Comparison of ENCODE assay signal across 9 cellular contexts in genomic region chr2:219713110-219713509, GRCh38.
DNase-seq lines count a peak whose midpoint lies in the region; ATAC-seq, FAIRE-seq and TF ChIP-seq lines count a peak whose summit lies in the region.
"Had no signal": no experiment of that assay in that cellular context is flagged by ENCODE, and none has a peak within 500 bp of the region (broad histone marks: within the 10 kb centered on the region; RNA-seq: fewer than 3 reads in every experiment).

No MANE protein-coding gene starts in this region.

- no peak for TF ChIP-seq CTCF in keratinocyte (optimal IDR thresholded peaks at IDR 0.05 in 1 of 3, IDR thresholded peaks at IDR 0.05 in 1 of 3, conservative IDR thresholded peaks at IDR 0.05 in 1 of 3; ENCODE audit: extremely low read depth in 1 of 3, insufficient read depth in 2 of 3, low read length in 3 of 3)
- no peak for TF ChIP-seq CTCF in GM20000 (IDR thresholded peaks at IDR 0.05; ENCODE audit: extremely low read depth, missing control alignments)

- H3K79me2 ChIP-seq in keratinocyte (ENCODE audit: control insufficient read depth, insufficient read depth, low read length): no peaks in the 10 kb centered on the region

- H3K27ac ChIP-seq in keratinocyte (ENCODE audit: control insufficient read depth, insufficient read depth, low read length): no peak overlapping the region
- H3K27ac ChIP-seq in effector memory CD4-positive, alpha-beta T cell (ENCODE audit: insufficient read depth, low read length, poor library complexity, severe bottlenecking): no peak overlapping the region

- H3K9ac ChIP-seq in keratinocyte (ENCODE audit: control insufficient read depth, extremely low read depth, insufficient read depth, low read length): no peak overlapping the region

- no peak overlapping the region for H2AFZ ChIP-seq in keratinocyte (ENCODE audit: control insufficient read depth, low read length)

- DNase-seq in RKO (ENCODE audit: low spot score) (peak; percentile 51), keratinocyte (ENCODE audit: low read depth, low spot score) (no peak), 8988T (no peak), GM20000 (ENCODE audit: low spot score) (no peak), NCI-H2029 (lab: John Stamatoyannopoulos, UW) (no peak)
- DNase-seq in effector memory CD4-positive, alpha-beta T cell: no peak
- DNase-seq: caudate nucleus had no signal

- no peaks in the 10 kb centered on the region for H3K9me1 ChIP-seq in keratinocyte (ENCODE audit: control insufficient read depth, extremely low read depth, insufficient read depth, low read length)

- dilution Hi-C loops in keratinocyte (cut with MboI; ENCODE audit: extremely low pct_ligation_motif_present, low sequenced_read_pairs): no loop called here

- no peaks in the 10 kb centered on the region for H4K20me1 ChIP-seq in keratinocyte (ENCODE audit: control insufficient read depth, extremely low read depth, insufficient read depth, low read length)

- FAIRE-seq in keratinocyte (lab: Jason Lieb, UNC): peak; percentile 59

- H3K4me1 ChIP-seq in keratinocyte (ENCODE audit: control insufficient read depth, extremely low read depth, insufficient read depth, low read length): no peaks in the 10 kb centered on the region
- no peaks in the 10 kb centered on the region for H3K4me1 ChIP-seq in effector memory CD4-positive, alpha-beta T cell (ENCODE audit: control insufficient read depth, insufficient read depth, low read length, poor library complexity, severe bottlenecking)

- no peak overlapping the region for H3K4me3 ChIP-seq in keratinocyte (ENCODE audit: control insufficient read depth in 2 of 3, extremely low read depth in 1 of 3, insufficient read depth in 2 of 3, low read depth in 1 of 3, low read length in 3 of 3)
- H3K4me3 ChIP-seq in effector memory CD4-positive, alpha-beta T cell (ENCODE audit: insufficient read depth, low read depth, low read length, poor library complexity, severe bottlenecking): no peak overlapping the region

- ATAC-seq in GM18498 (IDR thresholded peaks at IDR 0.05; ENCODE audit: unreplicated experiment) (peak; percentile 54), HG02798 (IDR thresholded peaks at IDR 0.05; ENCODE audit: poor library complexity, unreplicated experiment) (peak; percentile 58)

- H3K4me2 ChIP-seq in keratinocyte (ENCODE audit: control insufficient read depth, extremely low read depth, insufficient read depth, low read depth, low read length): no peak overlapping the region

- no peaks in the 10 kb centered on the region for H3K9me3 ChIP-seq in keratinocyte (ENCODE audit: control insufficient read depth, low read depth, low read length)
- no peaks in the 10 kb centered on the region for H3K9me3 ChIP-seq in effector memory CD4-positive, alpha-beta T cell (ENCODE audit: control insufficient read depth, low read length)

- H3K27me3 ChIP-seq in keratinocyte (ENCODE audit: control insufficient read depth, extremely low read depth, insufficient read depth, low read length): no peaks in the 10 kb centered on the region
- no peaks in the 10 kb centered on the region for H3K27me3 ChIP-seq in effector memory CD4-positive, alpha-beta T cell (replicated peaks; ENCODE audit: control insufficient read depth, insufficient read depth, low read length, poor library complexity, severe bottlenecking)

- H3K36me3 ChIP-seq in keratinocyte (ENCODE audit: control insufficient read depth in 2 of 2, extremely low read depth in 1 of 2, insufficient read depth in 2 of 2, low read length in 2 of 2): no peaks in the 10 kb centered on the region
- H3K36me3 ChIP-seq in effector memory CD4-positive, alpha-beta T cell (ENCODE audit: control insufficient read depth, insufficient read depth, low read length): no peaks in the 10 kb centered on the region
